In the genomic region with DNA sequence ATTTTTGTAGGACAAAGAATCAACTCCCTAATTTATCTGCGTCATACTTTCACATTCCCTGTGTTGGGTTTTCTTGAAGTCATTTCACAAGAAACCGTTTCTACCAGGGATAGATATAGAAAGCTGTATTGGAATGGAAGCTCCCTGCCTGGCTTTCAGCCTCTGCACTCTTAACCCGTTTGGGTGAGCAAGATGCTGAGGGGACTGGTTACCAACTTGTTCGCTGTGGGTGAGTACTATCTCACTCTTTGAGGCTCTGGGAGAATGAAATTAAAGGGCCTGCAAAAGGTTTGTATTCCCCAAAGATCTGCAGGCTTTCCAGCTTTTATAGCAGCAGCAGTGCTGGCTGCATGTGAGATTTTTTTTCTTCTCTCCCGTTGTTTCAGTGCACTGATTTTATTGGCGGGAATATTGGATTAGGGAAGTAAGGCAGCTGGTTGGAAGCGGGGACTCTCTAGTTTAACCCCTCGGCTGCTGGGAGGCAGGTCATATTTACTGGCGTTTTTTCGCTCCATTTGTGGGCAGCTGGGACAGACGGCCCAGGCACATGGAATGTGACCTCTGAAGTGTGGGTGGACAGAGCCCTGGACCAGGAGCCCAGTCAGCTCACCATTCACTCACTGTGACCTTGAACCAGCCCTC, we compare ENCODE assay signal across 12 cellular contexts. TPM values are rescaled to one million over a fixed set of nuclear protein-coding genes. Genes with fewer than 3 reads are reported as not detected.
DNase-seq lines count a peak whose midpoint lies in the region; TF ChIP-seq lines count a peak whose summit lies in the region.
"Had no signal": no experiment of that assay in that cellular context is flagged by ENCODE, and none has a peak within 500 bp of the region (broad histone marks: within the 10 kb centered on the region; RNA-seq: fewer than 3 reads in every experiment).

No MANE protein-coding gene starts in this region.

- H3K27me3 Mint-ChIP-seq in chondrocyte (ENCODE audit: low read depth) (peaks cover 16% of the 10 kb centered on the region), nephron (ENCODE audit: low read depth) (peaks cover 27% of the 10 kb centered on the region)

- peak; percentile 85 for DNase-seq in DMS 273 (lab: John Stamatoyannopoulos, UW; ENCODE audit: unreplicated experiment)
- peak; percentile 86 for DNase-seq in NCI-H1694 treated with DMSO at 0.1 percent for 48 hours (lab: John Stamatoyannopoulos, UW)
- DNase-seq in chondrocyte (ENCODE audit: low spot score): peak; percentile 15
- no peak for DNase-seq in AG20443 (ENCODE audit: low spot score)
- DNase-seq in activated T-cell treated with anti-CD3 and anti-CD28 coated beads, Interleukin-2, amount 50 U/mL, for 1 hour: no peak
- DNase-seq in CD1c-positive myeloid dendritic cell (ENCODE audit: extremely low spot score): no peak
- no peak for DNase-seq in ACHN
- DNase-seq: NCI-H187 treated with DMSO at 0.1 percent for 48 hours, occipital lobe, SHP77 treated with DMSO at 0.1 percent for 48 hours, transverse colon had no signal

- H3K4me3 Mint-ChIP-seq in chondrocyte (ENCODE audit: unreplicated experiment) (no peak overlapping the region), nephron (peak overlapping the region; percentile 3 to 46 (median 42))

- H3K36me3 Mint-ChIP-seq in chondrocyte (ENCODE audit: low read depth) (no peaks in the 10 kb centered on the region), nephron (ENCODE audit: low read depth) (no peaks in the 10 kb centered on the region)

- in situ Hi-C loops in ACHN (cut with HindIII; ENCODE audit: low pct_ligation_motif_present, low pct_unique_long_range_greater_than_20kb, low sequenced_read_pairs): no loop called here

- TF ChIP-seq CTCF in chondrocyte (IDR thresholded peaks at IDR 0.05): no peak
- no peak for TF ChIP-seq CTCF in nephron (IDR thresholded peaks at IDR 0.05; ENCODE audit: unreplicated experiment in 3 of 3)

- H3K4me1 Mint-ChIP-seq in chondrocyte (ENCODE audit: low read depth) (peaks cover 6% of the 10 kb centered on the region), nephron (peaks cover 10% of the 10 kb centered on the region)

- no peaks in the 10 kb centered on the region for H3K9me3 Mint-ChIP-seq in chondrocyte (ENCODE audit: low read depth)
- no peaks in the 10 kb centered on the region for H3K9me3 Mint-ChIP-seq in nephron

- H3K27ac Mint-ChIP-seq in chondrocyte (ENCODE audit: unreplicated experiment): no peak overlapping the region
- peak overlapping the region; percentile 38 to 61 (median 49) for H3K27ac Mint-ChIP-seq in nephron

RNA-seq across cellular contexts. Expression of a gene that starts 30.9 kb away (rescaled TPM):
- 19.3 to 23.7 TPM (median 21.9 TPM) in 3 replicates for total RNA-seq in chondrocyte

RNA-seq across cellular contexts. Expression of a gene that starts 38.9 kb away (rescaled TPM):
- total RNA-seq in chondrocyte: 96.8 to 138 TPM (median 107 TPM) in 3 replicates

RNA-seq across cellular contexts. Expression of a gene that starts 45.4 kb away (rescaled TPM):
- total RNA-seq in chondrocyte: 0.10 to 0.27 TPM (median 0.25 TPM) in 3 replicates

Comparison
In these comparisons a context has a peak if more than half of its experiments do, and no peak if none do; other contexts are left out.
1. DNase-seq: peak in DMS 273 (single experiment), NCI-H1694 treated with DMSO at 0.1 percent for 48 hours (single experiment) and chondrocyte (single experiment); none in AG20443 (single experiment), activated T-cell treated with anti-CD3 and anti-CD28 coated beads, Interleukin-2, amount 50 U/mL, for 1 hour (single experiment), CD1c-positive myeloid dendritic cell (single experiment) and ACHN (single experiment).